Comparison of ENCODE assay signal across 25 cellular contexts in genomic region chr12:75994069-75994740, GRCh38. TPM values are rescaled to one million over a fixed set of nuclear protein-coding genes. Genes with fewer than 3 reads are reported as not detected.
DNase-seq lines count a peak whose midpoint lies in the region; ATAC-seq, FAIRE-seq and TF ChIP-seq lines count a peak whose summit lies in the region.
"Had no signal": no experiment of that assay in that cellular context is flagged by ENCODE, and none has a peak within 500 bp of the region (broad histone marks: within the 10 kb centered on the region; RNA-seq: fewer than 3 reads in every experiment).

No MANE protein-coding gene starts in this region.

- DNase-seq in activated naive CD4-positive, alpha-beta T cell treated with Interleukin-2 at 50 U/mL for 16 hours = peak; percentile 21
- no peak for DNase-seq in activated naive CD4-positive, alpha-beta T cell treated with anti-CD3 and anti-CD28 coated beads, Interleukin-2, amount 50 U/mL, for 16 hours
- DNase-seq in renal cortical epithelial cell (ENCODE audit: low read depth) = peak; percentile 35
- no peak for DNase-seq in NCI-H1417 (lab: John Stamatoyannopoulos, UW)
- no peak for DNase-seq in frontal cortex (ENCODE audit: low spot score in 2 of 2)
- DNase-seq: activated gamma-delta T cell treated with Interleukin-2 at 50 U/mL for 16 hours; DMS 273 treated with DMSO at 0.1 percent for 48 hours; effector CD8-positive, alpha-beta T cell; GF-D8; HFFc6; kidney; NCI-H187; NCI-H2227 treated with DMSO at 0.1 percent for 48 hours; ovary; PC-3; right cardiac atrium; SJCRH30; thyroid gland had no signal

- H3K36me3 Mint-ChIP-seq in activated naive CD8-positive, alpha-beta T cell = no peaks in the 10 kb centered on the region
- H3K36me3 Mint-ChIP-seq: memory B cell; stimulated activated memory B cell treated with anti-CD40 and anti-IgM and Interleukin-4, amounts not matched to agents 10 μg/mL and 1 μg/mL and 100 μg/mL, for 72 hours had no signal

- no peaks in the 10 kb centered on the region for H3K27me3 ChIP-seq in Loucy (ENCODE audit: insufficient read depth, low read length, poor library complexity, severe bottlenecking)
- H3K27me3 ChIP-seq: gastroesophageal sphincter, ovary, SJCRH30, thyroid gland had no signal

- H3K4me1 Mint-ChIP-seq in activated naive CD8-positive, alpha-beta T cell (ENCODE audit: low read depth) = peaks cover 22% of the 10 kb centered on the region
- H3K4me1 Mint-ChIP-seq: memory B cell; stimulated activated memory B cell treated with anti-CD40 and anti-IgM and Interleukin-4, amounts not matched to agents 10 μg/mL and 1 μg/mL and 100 μg/mL, for 72 hours had no signal

- H3K79me2 ChIP-seq in Loucy (ENCODE audit: insufficient read depth, low read length) = no peaks in the 10 kb centered on the region

- H3K27me3 Mint-ChIP-seq in activated naive CD8-positive, alpha-beta T cell = no peaks in the 10 kb centered on the region

- no peak overlapping the region for H3K4me2 ChIP-seq in Loucy (ENCODE audit: low read depth, low read length, poor library complexity, severe bottlenecking)

- no peaks in the 10 kb centered on the region for H3K9me3 ChIP-seq in Loucy (ENCODE audit: insufficient read depth, low read depth, low read length)
- H3K9me3 ChIP-seq: gastroesophageal sphincter, ovary, SJCRH30, thyroid gland had no signal

- ATAC-seq in GM19328 (IDR thresholded peaks at IDR 0.05; ENCODE audit: unreplicated experiment) = no peak
- ATAC-seq: esophagus mucosa; gastroesophageal sphincter; PC-3; right cardiac atrium; stimulated activated memory B cell treated with anti-CD40 and anti-IgM and Interleukin-4, amounts not matched to agents 10 μg/mL and 1 μg/mL and 100 μg/mL, for 72 hours had no signal

- no peaks in the 10 kb centered on the region for H3K9me3 Mint-ChIP-seq in activated naive CD8-positive, alpha-beta T cell (ENCODE audit: low read depth)
- H3K9me3 Mint-ChIP-seq: memory B cell; stimulated activated memory B cell treated with anti-CD40 and anti-IgM and Interleukin-4, amounts not matched to agents 10 μg/mL and 1 μg/mL and 100 μg/mL, for 72 hours had no signal

- no peak overlapping the region for H3K4me3 ChIP-seq in Loucy (ENCODE audit: low read length, poor library complexity, severe bottlenecking)
- H3K4me3 ChIP-seq: gastroesophageal sphincter, ovary, SJCRH30, thyroid gland had no signal

- H3F3A ChIP-seq in Loucy (ENCODE audit: low read depth) = no peaks in the 10 kb centered on the region

- TF ChIP-seq CTCF in Loucy (conservative IDR thresholded peaks at IDR 0.05; ENCODE audit: low read length) = no peak

- H3K36me3 ChIP-seq in Loucy (ENCODE audit: insufficient read depth, low read length) = no peaks in the 10 kb centered on the region
- H3K36me3 ChIP-seq: gastroesophageal sphincter, ovary, SJCRH30, thyroid gland had no signal

- no peak overlapping the region for H3K9ac ChIP-seq in Loucy (ENCODE audit: low read depth, low read length, poor library complexity, severe bottlenecking)

- H2AFZ ChIP-seq in Loucy (ENCODE audit: low read length) = 0 out of 2 replicates have a peak overlapping the region, but pooled peaks have one; percentile 16

- peaks cover 21% of the 10 kb centered on the region for H3K4me1 ChIP-seq in Loucy (ENCODE audit: insufficient read depth, low read length, poor library complexity, severe bottlenecking)
- H3K4me1 ChIP-seq: gastroesophageal sphincter had no signal

- no peak for FAIRE-seq in frontal cortex (lab: Jason Lieb, UNC)
- FAIRE-seq: kidney had no signal

- H3K27ac Mint-ChIP-seq in activated naive CD8-positive, alpha-beta T cell = peak overlapping the region; percentile 77
- H3K27ac Mint-ChIP-seq: HFFc6; memory B cell; stimulated activated memory B cell treated with anti-CD40 and anti-IgM and Interleukin-4, amounts not matched to agents 10 μg/mL and 1 μg/mL and 100 μg/mL, for 72 hours had no signal

- no peaks in the 10 kb centered on the region for H4K20me1 ChIP-seq in Loucy (ENCODE audit: insufficient read depth, low read length, poor library complexity, severe bottlenecking)

- H3K4me3 Mint-ChIP-seq in activated naive CD8-positive, alpha-beta T cell = peak overlapping the region; percentile 6
- H3K4me3 Mint-ChIP-seq: HFFc6; memory B cell; stimulated activated memory B cell treated with anti-CD40 and anti-IgM and Interleukin-4, amounts not matched to agents 10 μg/mL and 1 μg/mL and 100 μg/mL, for 72 hours had no signal

- H3K9me2 ChIP-seq in Loucy (replicated peaks; ENCODE audit: low read depth, low read length) = no peaks in the 10 kb centered on the region

RNA-seq across cellular contexts. Expression of gene PHLDA1, which starts 37.4 kb away (rescaled TPM):
- total RNA-seq in renal cortical epithelial cell (38.2 and 68.7 TPM in 2 replicates), frontal cortex (20.0 TPM)

Comparison
In these comparisons a context has a peak if more than half of its experiments do, and no peak if none do; other contexts are left out.
1. DNase-seq: peak in activated naive CD4-positive, alpha-beta T cell treated with Interleukin-2 at 50 U/mL for 16 hours (single experiment) and renal cortical epithelial cell (single experiment); none in activated naive CD4-positive, alpha-beta T cell treated with anti-CD3 and anti-CD28 coated beads, Interleukin-2, amount 50 U/mL, for 16 hours (single experiment), NCI-H1417 (0 of 3) and frontal cortex (0 of 2).